Comparison of ENCODE assay signal across 2 cellular contexts in the genomic region with DNA sequence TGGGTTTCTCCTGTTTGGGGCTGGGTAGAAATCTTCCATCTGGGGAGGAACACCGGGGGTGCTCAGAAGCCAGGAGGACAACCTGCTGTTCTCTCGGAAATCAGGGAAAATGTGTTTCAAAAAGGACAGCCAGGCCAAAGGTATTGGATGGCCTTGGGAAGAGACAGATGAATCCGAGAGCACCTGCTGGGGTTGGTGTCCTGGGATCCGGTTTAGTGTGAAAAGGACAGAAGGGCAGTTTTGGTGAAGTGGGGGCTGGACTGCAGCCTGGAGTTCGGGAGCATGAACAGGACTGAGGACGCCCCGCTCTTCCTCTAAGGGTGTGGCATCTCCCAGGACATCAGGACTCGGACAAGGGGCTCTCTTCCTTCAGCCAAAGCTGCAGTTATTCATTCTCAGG.
TF ChIP-seq lines count a peak whose summit lies in the region.

No MANE protein-coding gene starts in this region.

TF ChIP-seq in GM23338, 12 proteins besides CTCF, POLR2A, EP300 and RAD21 (continued from another document and continues in another):
- TF ChIP-seq, protein P1, sequence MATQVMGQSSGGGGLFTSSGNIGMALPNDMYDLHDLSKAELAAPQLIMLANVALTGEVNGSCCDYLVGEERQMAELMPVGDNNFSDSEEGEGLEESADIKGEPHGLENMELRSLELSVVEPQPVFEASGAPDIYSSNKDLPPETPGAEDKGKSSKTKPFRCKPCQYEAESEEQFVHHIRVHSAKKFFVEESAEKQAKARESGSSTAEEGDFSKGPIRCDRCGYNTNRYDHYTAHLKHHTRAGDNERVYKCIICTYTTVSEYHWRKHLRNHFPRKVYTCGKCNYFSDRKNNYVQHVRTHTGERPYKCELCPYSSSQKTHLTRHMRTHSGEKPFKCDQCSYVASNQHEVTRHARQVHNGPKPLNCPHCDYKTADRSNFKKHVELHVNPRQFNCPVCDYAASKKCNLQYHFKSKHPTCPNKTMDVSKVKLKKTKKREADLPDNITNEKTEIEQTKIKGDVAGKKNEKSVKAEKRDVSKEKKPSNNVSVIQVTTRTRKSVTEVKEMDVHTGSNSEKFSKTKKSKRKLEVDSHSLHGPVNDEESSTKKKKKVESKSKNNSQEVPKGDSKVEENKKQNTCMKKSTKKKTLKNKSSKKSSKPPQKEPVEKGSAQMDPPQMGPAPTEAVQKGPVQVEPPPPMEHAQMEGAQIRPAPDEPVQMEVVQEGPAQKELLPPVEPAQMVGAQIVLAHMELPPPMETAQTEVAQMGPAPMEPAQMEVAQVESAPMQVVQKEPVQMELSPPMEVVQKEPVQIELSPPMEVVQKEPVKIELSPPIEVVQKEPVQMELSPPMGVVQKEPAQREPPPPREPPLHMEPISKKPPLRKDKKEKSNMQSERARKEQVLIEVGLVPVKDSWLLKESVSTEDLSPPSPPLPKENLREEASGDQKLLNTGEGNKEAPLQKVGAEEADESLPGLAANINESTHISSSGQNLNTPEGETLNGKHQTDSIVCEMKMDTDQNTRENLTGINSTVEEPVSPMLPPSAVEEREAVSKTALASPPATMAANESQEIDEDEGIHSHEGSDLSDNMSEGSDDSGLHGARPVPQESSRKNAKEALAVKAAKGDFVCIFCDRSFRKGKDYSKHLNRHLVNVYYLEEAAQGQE (IDR thresholded peaks at IDR 0.05; ENCODE audit: unreplicated experiment) = no peak
- TF ChIP-seq POLR2AphosphoS5 (IDR thresholded peaks at IDR 0.05; ENCODE audit: low read depth) = no peak
- no peak for TF ChIP-seq CREB1 (CRISPR knock-in tag; IDR thresholded peaks at IDR 0.05; ENCODE audit: low read depth)
- TF ChIP-seq, protein P2, sequence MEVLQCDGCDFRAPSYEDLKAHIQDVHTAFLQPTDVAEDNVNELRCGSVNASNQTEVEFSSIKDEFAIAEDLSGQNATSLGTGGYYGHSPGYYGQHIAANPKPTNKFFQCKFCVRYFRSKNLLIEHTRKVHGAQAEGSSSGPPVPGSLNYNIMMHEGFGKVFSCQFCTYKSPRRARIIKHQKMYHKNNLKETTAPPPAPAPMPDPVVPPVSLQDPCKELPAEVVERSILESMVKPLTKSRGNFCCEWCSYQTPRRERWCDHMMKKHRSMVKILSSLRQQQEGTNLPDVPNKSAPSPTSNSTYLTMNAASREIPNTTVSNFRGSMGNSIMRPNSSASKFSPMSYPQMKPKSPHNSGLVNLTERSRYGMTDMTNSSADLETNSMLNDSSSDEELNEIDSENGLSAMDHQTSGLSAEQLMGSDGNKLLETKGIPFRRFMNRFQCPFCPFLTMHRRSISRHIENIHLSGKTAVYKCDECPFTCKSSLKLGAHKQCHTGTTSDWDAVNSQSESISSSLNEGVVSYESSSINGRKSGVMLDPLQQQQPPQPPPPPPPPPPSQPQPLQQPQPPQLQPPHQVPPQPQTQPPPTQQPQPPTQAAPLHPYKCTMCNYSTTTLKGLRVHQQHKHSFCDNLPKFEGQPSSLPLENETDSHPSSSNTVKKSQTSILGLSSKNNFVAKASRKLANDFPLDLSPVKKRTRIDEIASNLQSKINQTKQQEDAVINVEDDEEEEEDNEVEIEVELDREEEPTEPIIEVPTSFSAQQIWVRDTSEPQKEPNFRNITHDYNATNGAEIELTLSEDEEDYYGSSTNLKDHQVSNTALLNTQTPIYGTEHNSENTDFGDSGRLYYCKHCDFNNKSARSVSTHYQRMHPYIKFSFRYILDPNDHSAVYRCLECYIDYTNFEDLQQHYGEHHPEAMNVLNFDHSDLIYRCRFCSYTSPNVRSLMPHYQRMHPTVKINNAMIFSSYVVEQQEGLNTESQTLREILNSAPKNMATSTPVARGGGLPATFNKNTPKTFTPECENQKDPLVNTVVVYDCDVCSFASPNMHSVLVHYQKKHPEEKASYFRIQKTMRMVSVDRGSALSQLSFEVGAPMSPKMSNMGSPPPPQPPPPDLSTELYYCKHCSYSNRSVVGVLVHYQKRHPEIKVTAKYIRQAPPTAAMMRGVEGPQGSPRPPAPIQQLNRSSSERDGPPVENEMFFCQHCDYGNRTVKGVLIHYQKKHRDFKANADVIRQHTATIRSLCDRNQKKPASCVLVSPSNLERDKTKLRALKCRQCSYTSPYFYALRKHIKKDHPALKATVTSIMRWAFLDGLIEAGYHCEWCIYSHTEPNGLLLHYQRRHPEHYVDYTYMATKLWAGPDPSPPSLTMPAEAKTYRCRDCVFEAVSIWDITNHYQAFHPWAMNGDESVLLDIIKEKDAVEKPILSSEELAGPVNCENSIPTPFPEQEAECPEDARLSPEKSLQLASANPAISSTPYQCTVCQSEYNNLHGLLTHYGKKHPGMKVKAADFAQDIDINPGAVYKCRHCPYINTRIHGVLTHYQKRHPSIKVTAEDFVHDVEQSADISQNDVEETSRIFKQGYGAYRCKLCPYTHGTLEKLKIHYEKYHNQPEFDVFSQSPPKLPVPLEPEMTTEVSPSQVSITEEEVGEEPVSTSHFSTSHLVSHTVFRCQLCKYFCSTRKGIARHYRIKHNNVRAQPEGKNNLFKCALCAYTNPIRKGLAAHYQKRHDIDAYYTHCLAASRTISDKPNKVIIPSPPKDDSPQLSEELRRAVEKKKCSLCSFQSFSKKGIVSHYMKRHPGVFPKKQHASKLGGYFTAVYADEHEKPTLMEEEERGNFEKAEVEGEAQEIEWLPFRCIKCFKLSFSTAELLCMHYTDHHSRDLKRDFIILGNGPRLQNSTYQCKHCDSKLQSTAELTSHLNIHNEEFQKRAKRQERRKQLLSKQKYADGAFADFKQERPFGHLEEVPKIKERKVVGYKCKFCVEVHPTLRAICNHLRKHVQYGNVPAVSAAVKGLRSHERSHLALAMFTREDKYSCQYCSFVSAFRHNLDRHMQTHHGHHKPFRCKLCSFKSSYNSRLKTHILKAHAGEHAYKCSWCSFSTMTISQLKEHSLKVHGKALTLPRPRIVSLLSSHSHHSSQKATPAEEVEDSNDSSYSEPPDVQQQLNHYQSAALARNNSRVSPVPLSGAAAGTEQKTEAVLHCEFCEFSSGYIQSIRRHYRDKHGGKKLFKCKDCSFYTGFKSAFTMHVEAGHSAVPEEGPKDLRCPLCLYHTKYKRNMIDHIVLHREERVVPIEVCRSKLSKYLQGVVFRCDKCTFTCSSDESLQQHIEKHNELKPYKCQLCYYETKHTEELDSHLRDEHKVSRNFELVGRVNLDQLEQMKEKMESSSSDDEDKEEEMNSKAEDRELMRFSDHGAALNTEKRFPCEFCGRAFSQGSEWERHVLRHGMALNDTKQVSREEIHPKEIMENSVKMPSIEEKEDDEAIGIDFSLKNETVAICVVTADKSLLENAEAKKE (CRISPR knock-in tag; IDR thresholded peaks at IDR 0.05) = no peak
- TF ChIP-seq NANOG (IDR thresholded peaks at IDR 0.05; ENCODE audit: borderline replicate concordance) = no peak
- TF ChIP-seq JUNB (IDR thresholded peaks at IDR 0.05; ENCODE audit: unreplicated experiment) = no peak
- no peak for TF ChIP-seq EZH2 (IDR thresholded peaks at IDR 0.05; ENCODE audit: low read depth, unreplicated experiment)
- TF ChIP-seq EZH2phosphoT487 (IDR thresholded peaks at IDR 0.05; ENCODE audit: unreplicated experiment) = no peak
- no peak for TF ChIP-seq ZNF114 (CRISPR knock-in tag; IDR thresholded peaks at IDR 0.05)
- TF ChIP-seq, protein P3, sequence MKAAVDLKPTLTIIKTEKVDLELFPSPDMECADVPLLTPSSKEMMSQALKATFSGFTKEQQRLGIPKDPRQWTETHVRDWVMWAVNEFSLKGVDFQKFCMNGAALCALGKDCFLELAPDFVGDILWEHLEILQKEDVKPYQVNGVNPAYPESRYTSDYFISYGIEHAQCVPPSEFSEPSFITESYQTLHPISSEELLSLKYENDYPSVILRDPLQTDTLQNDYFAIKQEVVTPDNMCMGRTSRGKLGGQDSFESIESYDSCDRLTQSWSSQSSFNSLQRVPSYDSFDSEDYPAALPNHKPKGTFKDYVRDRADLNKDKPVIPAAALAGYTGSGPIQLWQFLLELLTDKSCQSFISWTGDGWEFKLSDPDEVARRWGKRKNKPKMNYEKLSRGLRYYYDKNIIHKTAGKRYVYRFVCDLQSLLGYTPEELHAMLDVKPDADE (IDR thresholded peaks at IDR 0.05) = no peak

TF ChIP-seq in WTC11, 78 proteins besides CTCF, POLR2A, EP300 and RAD21 (continued from another document):
- TF ChIP-seq ZNF423 (CRISPR knock-in tag; IDR thresholded peaks at IDR 0.05) (peak; percentile 37), ATF1 (CRISPR knock-in tag; IDR thresholded peaks at IDR 0.05) (no peak), ZNF317 (CRISPR knock-in tag; IDR thresholded peaks at IDR 0.05; ENCODE audit: borderline replicate concordance, low read depth) (no peak)
